ENCODE assay signal across 25 cellular contexts in genomic region chrX:1754077-1754476, GRCh38.
DNase-seq lines count a peak whose midpoint lies in the region; ATAC-seq, FAIRE-seq and TF ChIP-seq lines count a peak whose summit lies in the region.
"Had no signal": no experiment of that assay in that cellular context is flagged by ENCODE, and none has a peak within 500 bp of the region (broad histone marks: within the 10 kb centered on the region; RNA-seq: fewer than 3 reads in every experiment).

No MANE protein-coding gene starts in this region.

- BruUV-seq in HepG2 (replicated peaks; lab: Mats Ljungman, UMichigan), result no TSS peak

- no peak for TF ChIP-seq CTCF in HepG2 (CRISPR knock-in tag; IDR thresholded peaks at IDR 0.05)
- TF ChIP-seq CTCF in right lobe of liver (IDR thresholded peaks at IDR 0.05), result no peak
- TF ChIP-seq CTCF in prostate gland (IDR thresholded peaks at IDR 0.05), result no peak

- no peak overlapping the region for H3K4me3 ChIP-seq in HepG2 (replicated peaks in 1 of 3; ENCODE audit: insufficient read depth in 1 of 3, low read depth in 2 of 3, low read length in 3 of 3)
- H3K4me3 ChIP-seq in right lobe of liver, result no peak overlapping the region
- H3K4me3 ChIP-seq in prostate gland, result no peak overlapping the region
- H3K4me3 ChIP-seq: pancreas, stomach, upper lobe of left lung had no signal

- no peak overlapping the region for H3K9ac ChIP-seq in HepG2 (ENCODE audit: insufficient read depth, low read depth, low read length)

- FAIRE-seq in HepG2 (lab: Jason Lieb, UNC), result no peak
- FAIRE-seq: pancreas had no signal

- in situ Hi-C loops in HepG2 (cut with HindIII; ENCODE audit: extremely low pct_ligation_motif_present, low pct_unique_long_range_greater_than_20kb), result no loop called here

- H3K4me2 ChIP-seq in HepG2 (ENCODE audit: low read depth, low read length), result no peak overlapping the region

- H3K4me1 ChIP-seq in HepG2 (ENCODE audit: insufficient read depth, low read length), result no peaks in the 10 kb centered on the region
- no peaks in the 10 kb centered on the region for H3K4me1 ChIP-seq in right lobe of liver
- H3K4me1 ChIP-seq in prostate gland (replicated peaks), result no peaks in the 10 kb centered on the region
- H3K4me1 ChIP-seq: pancreas, stomach, upper lobe of left lung had no signal

- intact Hi-C loops in HepG2 (cut with micrococcal nuclease; ENCODE audit: unreplicated experiment), result no loop called here
- intact Hi-C loops in right lobe of liver (cut with DNase I), result no loop called here
- intact Hi-C loops in prostate gland (cut with DNase I), result no loop called here

- TF ChIP-seq RAD21 in HepG2 (CRISPR knock-in tag; IDR thresholded peaks at IDR 0.05), result no peak

- TF ChIP-seq POLR2A in HepG2 (IDR thresholded peaks at IDR 0.05; ENCODE audit: insufficient read depth in 1 of 2, low read depth in 2 of 2, low read length in 2 of 2) (no peak), right lobe of liver (IDR thresholded peaks at IDR 0.05) (no peak), prostate gland (IDR thresholded peaks at IDR 0.05) (no peak)

- H3K27me3 ChIP-seq in HepG2 (ENCODE audit: control insufficient read depth in 1 of 2, insufficient read depth in 2 of 2, low read length in 2 of 2), result peaks cover 0 to 25% of the 10 kb centered on the region in 2 experiments; a peak in 2 of 5 replicates
- peaks cover 0 to 2% of the 10 kb centered on the region in 2 donors for H3K27me3 ChIP-seq in right lobe of liver
- H3K27me3 ChIP-seq in prostate gland (replicated peaks; ENCODE audit: insufficient read depth), result no peaks in the 10 kb centered on the region
- H3K27me3 ChIP-seq: pancreas, stomach, upper lobe of left lung had no signal

- TF ChIP-seq EP300 in HepG2 (IDR thresholded peaks at IDR 0.05; ENCODE audit: low read depth in 2 of 2, low read length in 2 of 2) (no peak), HepG2 (CRISPR knock-in tag; IDR thresholded peaks at IDR 0.05; ENCODE audit: borderline replicate concordance) (no peak)

- DNase-seq in HepG2 (ENCODE audit: low spot score) (no peak), right lobe of liver (no peak), NCI-H226 (peak; percentile 61), astrocyte of the hippocampus (ENCODE audit: low read depth, low spot score) (peak; percentile 10), prostate gland (ENCODE audit: low spot score) (no peak)
- no peak for DNase-seq in activated CD8-positive, alpha-beta memory T cell treated with anti-CD3 and anti-CD28 coated beads for 24 hours
- DNase-seq in stimulated activated CD4-positive, alpha-beta T cell treated with anti-CD3 and anti-CD28 coated beads, Interleukin-4, amount 100 ng/mL, for 4 hours, result no peak
- DNase-seq: activated CD4-positive, alpha-beta T cell treated with anti-CD3 and anti-CD28 coated beads for 4 hours; caudate nucleus; CD8-positive, alpha-beta memory T cell; DMS79 treated with DMSO at 0.1 percent for 48 hours; foreskin melanocyte; H7; kidney glomerular epithelial cell; MV-4-11; naive B cell; NCI-H187 treated with DMSO at 0.1 percent for 48 hours; pancreas; stimulated activated CD4-positive, alpha-beta T cell treated with anti-CD3 and anti-CD28 coated beads, Interleukin-2, amount 100 ng/mL, for 24 hours; stomach; upper lobe of left lung had no signal

- 3% methylated on average over 5 of the region's 8 CpGs for WGBS in HepG2 (ENCODE audit: low lambda C conversion rate)
- 80% methylated on average over 1 of the region's 8 CpGs for WGBS in right lobe of liver (ENCODE audit: insufficient coverage, low coverage, low lambda C conversion rate, missing lambda C conversion rate)
- WGBS in prostate gland, result 94% methylated on average over 8 of the region's 8 CpGs

- no peaks in the 10 kb centered on the region for H3K36me3 ChIP-seq in HepG2 (replicated peaks in 1 of 2; ENCODE audit: control insufficient read depth in 1 of 2, insufficient read depth in 2 of 2, low read length in 2 of 2)
- no peaks in the 10 kb centered on the region for H3K36me3 ChIP-seq in right lobe of liver
- H3K36me3 ChIP-seq in prostate gland, result no peaks in the 10 kb centered on the region
- H3K36me3 ChIP-seq: pancreas, stomach, upper lobe of left lung had no signal

- no peaks in the 10 kb centered on the region for H3K79me2 ChIP-seq in HepG2 (ENCODE audit: insufficient read depth, low read length)

- no peak overlapping the region for H2AFZ ChIP-seq in HepG2 (ENCODE audit: low read length)

- no peaks in the 10 kb centered on the region for H4K20me1 ChIP-seq in HepG2 (ENCODE audit: insufficient read depth, low read length)

- peaks cover 11% of the 10 kb centered on the region; the same call in 1 of the 2 replicates for H3K9me3 ChIP-seq in HepG2 (ENCODE audit: low read length)
- no peaks in the 10 kb centered on the region for H3K9me3 ChIP-seq in right lobe of liver
- no peaks in the 10 kb centered on the region for H3K9me3 ChIP-seq in prostate gland
- H3K9me3 ChIP-seq: pancreas had no signal

- CTCF ChIA-PET in HepG2 (lab: Yijun Ruan, JAX; ENCODE audit: low intra/inter-chr PET ratio, low total read pairs), result no interaction called here

- POLR2A ChIA-PET in HepG2 (lab: Yijun Ruan, JAX), result no interaction called here

- ATAC-seq in HepG2 (peak; percentile 77), right lobe of liver (no peak), HG03045 (IDR thresholded peaks at IDR 0.05; ENCODE audit: unreplicated experiment) (no peak)
- ATAC-seq: pancreas had no signal

- no peak overlapping the region for H3K27ac ChIP-seq in HepG2 (ENCODE audit: extremely low read length, insufficient read depth, low read length)
- no peak overlapping the region for H3K27ac ChIP-seq in right lobe of liver
- no peak overlapping the region for H3K27ac ChIP-seq in prostate gland
- H3K27ac ChIP-seq: 22Rv1, epithelial cell of prostate, pancreas, RWPE1, stomach, upper lobe of left lung had no signal

TF ChIP-seq in HepG2, 621 proteins besides CTCF, POLR2A, EP300 and RAD21 (continues in another document):
- TF ChIP-seq, protein P1, sequence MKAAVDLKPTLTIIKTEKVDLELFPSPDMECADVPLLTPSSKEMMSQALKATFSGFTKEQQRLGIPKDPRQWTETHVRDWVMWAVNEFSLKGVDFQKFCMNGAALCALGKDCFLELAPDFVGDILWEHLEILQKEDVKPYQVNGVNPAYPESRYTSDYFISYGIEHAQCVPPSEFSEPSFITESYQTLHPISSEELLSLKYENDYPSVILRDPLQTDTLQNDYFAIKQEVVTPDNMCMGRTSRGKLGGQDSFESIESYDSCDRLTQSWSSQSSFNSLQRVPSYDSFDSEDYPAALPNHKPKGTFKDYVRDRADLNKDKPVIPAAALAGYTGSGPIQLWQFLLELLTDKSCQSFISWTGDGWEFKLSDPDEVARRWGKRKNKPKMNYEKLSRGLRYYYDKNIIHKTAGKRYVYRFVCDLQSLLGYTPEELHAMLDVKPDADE (CRISPR knock-in tag; IDR thresholded peaks at IDR 0.05), result no peak
- TF ChIP-seq MTA1 (CRISPR knock-in tag; IDR thresholded peaks at IDR 0.05; ENCODE audit: borderline replicate concordance) (no peak), U2AF2 (IDR thresholded peaks at IDR 0.05; ENCODE audit: low read depth, low read length) (no peak), REL (CRISPR knock-in tag; conservative IDR thresholded peaks at IDR 0.05) (no peak), MAFF (IDR thresholded peaks at IDR 0.05; ENCODE audit: low read depth, low read length) (no peak), PLSCR1 (CRISPR knock-in tag; IDR thresholded peaks at IDR 0.05; ENCODE audit: borderline replicate concordance) (no peak), KDM6A (CRISPR knock-in tag; IDR thresholded peaks at IDR 0.05; ENCODE audit: low read depth) (no peak), NKX3-1 (CRISPR knock-in tag; IDR thresholded peaks at IDR 0.05) (no peak), ZNF605 (CRISPR knock-in tag; IDR thresholded peaks at IDR 0.05) (no peak), ZNF30 (CRISPR knock-in tag; IDR thresholded peaks at IDR 0.05) (no peak), ZNF263 (CRISPR knock-in tag; IDR thresholded peaks at IDR 0.05) (no peak), MXD4 (CRISPR knock-in tag; IDR thresholded peaks at IDR 0.05) (no peak)
- TF ChIP-seq, protein P2, sequence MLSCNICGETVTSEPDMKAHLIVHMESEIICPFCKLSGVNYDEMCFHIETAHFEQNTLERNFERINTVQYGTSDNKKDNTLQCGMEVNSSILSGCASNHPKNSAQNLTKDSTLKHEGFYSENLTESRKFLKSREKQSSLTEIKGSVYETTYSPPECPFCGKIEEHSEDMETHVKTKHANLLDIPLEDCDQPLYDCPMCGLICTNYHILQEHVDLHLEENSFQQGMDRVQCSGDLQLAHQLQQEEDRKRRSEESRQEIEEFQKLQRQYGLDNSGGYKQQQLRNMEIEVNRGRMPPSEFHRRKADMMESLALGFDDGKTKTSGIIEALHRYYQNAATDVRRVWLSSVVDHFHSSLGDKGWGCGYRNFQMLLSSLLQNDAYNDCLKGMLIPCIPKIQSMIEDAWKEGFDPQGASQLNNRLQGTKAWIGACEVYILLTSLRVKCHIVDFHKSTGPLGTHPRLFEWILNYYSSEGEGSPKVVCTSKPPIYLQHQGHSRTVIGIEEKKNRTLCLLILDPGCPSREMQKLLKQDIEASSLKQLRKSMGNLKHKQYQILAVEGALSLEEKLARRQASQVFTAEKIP (CRISPR knock-in tag; IDR thresholded peaks at IDR 0.05; ENCODE audit: borderline replicate concordance), result no peak

Comparison
In these comparisons a context has a peak if more than half of its experiments do, and no peak if none do; other contexts are left out.
1. DNase-seq: peak in NCI-H226 (single experiment) and astrocyte of the hippocampus (single experiment); none in HepG2 (single experiment), right lobe of liver (0 of 3), activated CD8-positive, alpha-beta memory T cell treated with anti-CD3 and anti-CD28 coated beads for 24 hours (single experiment), prostate gland (single experiment) and stimulated activated CD4-positive, alpha-beta T cell treated with anti-CD3 and anti-CD28 coated beads, Interleukin-4, amount 100 ng/mL, for 4 hours (0 of 2).